9 cellular contexts compared by ENCODE assay signal in genomic region chr20:18497603-18498002, GRCh38. TPM values are rescaled to one million over a fixed set of nuclear protein-coding genes. Genes with fewer than 3 reads are reported as not detected.
A peak's percentile ranks its signal among the peaks of the same experiment; 100 is the strongest.
DNase-seq lines count a peak whose midpoint lies in the region; ATAC-seq and TF ChIP-seq lines count a peak whose summit lies in the region.
"Had no signal": no experiment of that assay in that cellular context is flagged by ENCODE, and none has a peak within 500 bp of the region (broad histone marks: within the 10 kb centered on the region; RNA-seq: fewer than 3 reads in every experiment).

No MANE protein-coding gene starts in this region.

- intact Hi-C loops in activated T-helper 1 cell treated with anti-CD3 and anti-CD28 coated beads, Interleukin-12 subunit alpha, Interleukin-12 subunit beta, Interleukin-2, Interleukin-4 antibody, amounts not matched to agents 30 ng/mL and 10 ng/mL and 1 ng/mL, durations not matched to agents 14 hours and 24 hours and 36 hours (cut with micrococcal nuclease) = loop anchor here (1.0 to 2.0 kb wide), 6 partner anchors 10 to 209 kb away; partner anchors contain the start of genes DZANK1, POLR3F, SEC23B and SMIM26
- intact Hi-C loops in left lung (cut with DNase I) = no loop called here
- intact Hi-C loops in prostate gland (cut with DNase I) = no loop called here

- DNase-seq in activated T-cell treated with anti-CD3 and anti-CD28 coated beads, Interleukin-2, amount 50 U/mL, for 72 hours = no peak
- DNase-seq in activated T-cell treated with anti-CD3 and anti-CD28 coated beads for 4 hours = no peak
- DNase-seq in activated T-helper 1 cell treated with anti-CD3 and anti-CD28 coated beads, Interleukin-12 subunit alpha, Interleukin-12 subunit beta, Interleukin-2, Interleukin-4 antibody, amounts not matched to agents 30 ng/mL and 10 ng/mL and 1 ng/mL, durations not matched to agents 14 hours and 24 hours and 36 hours (ENCODE audit: low spot score) = no peak
- DNase-seq in left lung = no peak
- no peak for DNase-seq in substantia nigra (lab: John Stamatoyannopoulos, UW)
- DNase-seq in prostate gland (ENCODE audit: low spot score) = no peak
- no peak for DNase-seq in NCI-H1092 (lab: John Stamatoyannopoulos, UW)

- H3K27me3 ChIP-seq in left lung = no peaks in the 10 kb centered on the region
- no peaks in the 10 kb centered on the region for H3K27me3 ChIP-seq in prostate gland (replicated peaks; ENCODE audit: insufficient read depth)
- H3K27me3 ChIP-seq: uterus had no signal

- H3K4me1 ChIP-seq in left lung (peaks cover 5 to 26% of the 10 kb centered on the region in 2 donors), prostate gland (replicated peaks) (no peaks in the 10 kb centered on the region)

- peak overlapping the region; percentile 82 for H3K27ac Mint-ChIP-seq in activated T-cell treated with anti-CD3 and anti-CD28 coated beads, Interleukin-2, amount 50 U/mL, for 72 hours
- H3K27ac Mint-ChIP-seq in activated T-helper 1 cell treated with anti-CD3 and anti-CD28 coated beads, Interleukin-12 subunit alpha, Interleukin-12 subunit beta, Interleukin-2, Interleukin-4 antibody, amounts not matched to agents 30 ng/mL and 10 ng/mL and 1 ng/mL, durations not matched to agents 14 hours and 24 hours and 36 hours = peak overlapping the region; percentile 64

- no peaks in the 10 kb centered on the region for H3K9me3 Mint-ChIP-seq in activated T-cell treated with anti-CD3 and anti-CD28 coated beads, Interleukin-2, amount 50 U/mL, for 72 hours
- H3K9me3 Mint-ChIP-seq in activated T-helper 1 cell treated with anti-CD3 and anti-CD28 coated beads, Interleukin-12 subunit alpha, Interleukin-12 subunit beta, Interleukin-2, Interleukin-4 antibody, amounts not matched to agents 30 ng/mL and 10 ng/mL and 1 ng/mL, durations not matched to agents 14 hours and 24 hours and 36 hours = no peaks in the 10 kb centered on the region

- no peak for ATAC-seq in activated T-cell treated with anti-CD3 and anti-CD28 coated beads, Interleukin-2, amount 50 U/mL, for 72 hours (replicated peaks in 1 of 2)
- ATAC-seq in left lung (no peak), GM19328 (IDR thresholded peaks at IDR 0.05; ENCODE audit: unreplicated experiment) (no peak)

- peaks cover 6 to 8% of the 10 kb centered on the region in 2 donors for H3K36me3 Mint-ChIP-seq in activated T-cell treated with anti-CD3 and anti-CD28 coated beads, Interleukin-2, amount 50 U/mL, for 72 hours (ENCODE audit: insufficient read depth in 2 of 2)
- peaks cover 8% of the 10 kb centered on the region for H3K36me3 Mint-ChIP-seq in activated T-helper 1 cell treated with anti-CD3 and anti-CD28 coated beads, Interleukin-12 subunit alpha, Interleukin-12 subunit beta, Interleukin-2, Interleukin-4 antibody, amounts not matched to agents 30 ng/mL and 10 ng/mL and 1 ng/mL, durations not matched to agents 14 hours and 24 hours and 36 hours (ENCODE audit: low read depth)

- H3K4me3 Mint-ChIP-seq in activated T-cell treated with anti-CD3 and anti-CD28 coated beads, Interleukin-2, amount 50 U/mL, for 72 hours = peak overlapping the region; percentile 97 to 99
- peak overlapping the region; percentile 91 for H3K4me3 Mint-ChIP-seq in activated T-helper 1 cell treated with anti-CD3 and anti-CD28 coated beads, Interleukin-12 subunit alpha, Interleukin-12 subunit beta, Interleukin-2, Interleukin-4 antibody, amounts not matched to agents 30 ng/mL and 10 ng/mL and 1 ng/mL, durations not matched to agents 14 hours and 24 hours and 36 hours

- H3K4me1 Mint-ChIP-seq in activated T-cell treated with anti-CD3 and anti-CD28 coated beads, Interleukin-2, amount 50 U/mL, for 72 hours (ENCODE audit: low read depth) = peaks cover 25% of the 10 kb centered on the region
- peaks cover 19% of the 10 kb centered on the region for H3K4me1 Mint-ChIP-seq in activated T-helper 1 cell treated with anti-CD3 and anti-CD28 coated beads, Interleukin-12 subunit alpha, Interleukin-12 subunit beta, Interleukin-2, Interleukin-4 antibody, amounts not matched to agents 30 ng/mL and 10 ng/mL and 1 ng/mL, durations not matched to agents 14 hours and 24 hours and 36 hours (ENCODE audit: low read depth)

- H3K4me3 ChIP-seq in left lung = no peak overlapping the region
- no peak overlapping the region for H3K4me3 ChIP-seq in prostate gland

- H3K27me3 Mint-ChIP-seq in activated T-cell treated with anti-CD3 and anti-CD28 coated beads, Interleukin-2, amount 50 U/mL, for 72 hours (ENCODE audit: low read depth) = peaks cover 7% of the 10 kb centered on the region
- H3K27me3 Mint-ChIP-seq in activated T-helper 1 cell treated with anti-CD3 and anti-CD28 coated beads, Interleukin-12 subunit alpha, Interleukin-12 subunit beta, Interleukin-2, Interleukin-4 antibody, amounts not matched to agents 30 ng/mL and 10 ng/mL and 1 ng/mL, durations not matched to agents 14 hours and 24 hours and 36 hours (ENCODE audit: insufficient read depth) = no peaks in the 10 kb centered on the region

- peak overlapping the region; percentile 27 to 39 for H3K27ac ChIP-seq in left lung
- peak overlapping the region; percentile 62 for H3K27ac ChIP-seq in substantia nigra (ENCODE audit: low read depth, low read length, poor library complexity, severe bottlenecking)
- H3K27ac ChIP-seq in prostate gland = peak overlapping the region in 1 of 2 donors; percentile 50

- no peak for TF ChIP-seq POLR2A in prostate gland (IDR thresholded peaks at IDR 0.05)

- peaks cover 0 to 10% of the 10 kb centered on the region in 2 donors for H3K36me3 ChIP-seq in left lung
- H3K36me3 ChIP-seq in prostate gland = no peaks in the 10 kb centered on the region
- H3K36me3 ChIP-seq: uterus had no signal

- TF ChIP-seq CTCF in left lung (IDR thresholded peaks at IDR 0.05) = no peak
- no peak for TF ChIP-seq CTCF in prostate gland (IDR thresholded peaks at IDR 0.05)

- 90% methylated on average over 3 of the region's 3 CpGs for WGBS in prostate gland

- H3K9me3 ChIP-seq in left lung (no peaks in the 10 kb centered on the region), prostate gland (no peaks in the 10 kb centered on the region)
- H3K9me3 ChIP-seq: uterus had no signal

RNA-seq across cellular contexts. Expression of gene RBBP9, which starts 0.6 kb away (rescaled TPM):
- total RNA-seq in activated T-cell treated with anti-CD3 and anti-CD28 coated beads, Interleukin-2, amount 50 U/mL, for 72 hours = 10 to 100 TPM; 27.2 to 30.6 TPM
- total RNA-seq in activated T-helper 1 cell treated with anti-CD3 and anti-CD28 coated beads, Interleukin-12 subunit alpha, Interleukin-12 subunit beta, Interleukin-2, Interleukin-4 antibody, amounts not matched to agents 30 ng/mL and 10 ng/mL and 1 ng/mL, durations not matched to agents 14 hours and 24 hours and 36 hours = 18.6 and 18.7 TPM in 2 replicates
- total RNA-seq in left lung (10 to 100 TPM; 17.5 to 22.4 TPM), prostate gland (10 to 100 TPM; 14.4 to 21.3 TPM)

RNA-seq across cellular contexts. Expression of gene SEC23B, which starts 10.1 kb away (rescaled TPM):
- 100 to 1,000 TPM; 129 to 158 TPM for total RNA-seq in activated T-cell treated with anti-CD3 and anti-CD28 coated beads, Interleukin-2, amount 50 U/mL, for 72 hours
- 110 and 113 TPM in 2 replicates for total RNA-seq in activated T-helper 1 cell treated with anti-CD3 and anti-CD28 coated beads, Interleukin-12 subunit alpha, Interleukin-12 subunit beta, Interleukin-2, Interleukin-4 antibody, amounts not matched to agents 30 ng/mL and 10 ng/mL and 1 ng/mL, durations not matched to agents 14 hours and 24 hours and 36 hours
- total RNA-seq in left lung (10 to 100 TPM; 72.0 to 93.6 TPM), prostate gland (100 to 1,000 TPM in 1 of 2 donors, 10 to 100 TPM in 1; 64.4 to 127 TPM)

RNA-seq across cellular contexts. Expression of gene POLR3F, which starts 30.4 kb away (rescaled TPM):
- total RNA-seq in activated T-cell treated with anti-CD3 and anti-CD28 coated beads, Interleukin-2, amount 50 U/mL, for 72 hours = 10 to 100 TPM; 12.5 to 13.4 TPM
- total RNA-seq in activated T-helper 1 cell treated with anti-CD3 and anti-CD28 coated beads, Interleukin-12 subunit alpha, Interleukin-12 subunit beta, Interleukin-2, Interleukin-4 antibody, amounts not matched to agents 30 ng/mL and 10 ng/mL and 1 ng/mL, durations not matched to agents 14 hours and 24 hours and 36 hours = 13.4 and 16.6 TPM in 2 replicates
- total RNA-seq in left lung (1 to 10 TPM; 8.0 to 8.8 TPM), prostate gland (10 to 100 TPM in 1 of 2 donors, 1 to 10 TPM in 1; 5.3 to 24.9 TPM)

RNA-seq across cellular contexts. Expression of gene DZANK1, which starts 30.8 kb away (rescaled TPM):
- 1 to 10 TPM; 3.0 to 3.1 TPM for total RNA-seq in activated T-cell treated with anti-CD3 and anti-CD28 coated beads, Interleukin-2, amount 50 U/mL, for 72 hours
- total RNA-seq in activated T-helper 1 cell treated with anti-CD3 and anti-CD28 coated beads, Interleukin-12 subunit alpha, Interleukin-12 subunit beta, Interleukin-2, Interleukin-4 antibody, amounts not matched to agents 30 ng/mL and 10 ng/mL and 1 ng/mL, durations not matched to agents 14 hours and 24 hours and 36 hours = 1.1 and 1.8 TPM in 2 replicates
- 1 to 10 TPM; 2.0 to 2.1 TPM for total RNA-seq in left lung
- total RNA-seq in prostate gland = 1 to 10 TPM; 2.0 to 7.1 TPM
